In genomic region chr18:12921178-12921577, GRCh38 we compare ENCODE assay signal across 1 cellular context.
TF ChIP-seq lines count a peak whose summit lies in the region.

No MANE protein-coding gene starts in this region.

TF ChIP-seq in GM23338, 12 proteins besides CTCF, POLR2A, EP300 and RAD21 (continued from another document):
- TF ChIP-seq ZNF462 (CRISPR knock-in tag; IDR thresholded peaks at IDR 0.05) (no peak), CREB1 (CRISPR knock-in tag; IDR thresholded peaks at IDR 0.05; ENCODE audit: low read depth) (no peak), EZH2 (IDR thresholded peaks at IDR 0.05; ENCODE audit: low read depth, unreplicated experiment) (no peak), ZNF331 (CRISPR knock-in tag; IDR thresholded peaks at IDR 0.05; ENCODE audit: low read depth) (no peak), JUNB (IDR thresholded peaks at IDR 0.05; ENCODE audit: unreplicated experiment) (no peak), POLR2AphosphoS5 (IDR thresholded peaks at IDR 0.05; ENCODE audit: low read depth) (no peak), REST (IDR thresholded peaks at IDR 0.05; ENCODE audit: unreplicated experiment) (no peak), STAT1 (IDR thresholded peaks at IDR 0.05; ENCODE audit: unreplicated experiment) (no peak)
TF ChIP-seq in GM23338: peak in this region for 0.
